ENCODE assay signal across 21 cellular contexts in the genomic region with DNA sequence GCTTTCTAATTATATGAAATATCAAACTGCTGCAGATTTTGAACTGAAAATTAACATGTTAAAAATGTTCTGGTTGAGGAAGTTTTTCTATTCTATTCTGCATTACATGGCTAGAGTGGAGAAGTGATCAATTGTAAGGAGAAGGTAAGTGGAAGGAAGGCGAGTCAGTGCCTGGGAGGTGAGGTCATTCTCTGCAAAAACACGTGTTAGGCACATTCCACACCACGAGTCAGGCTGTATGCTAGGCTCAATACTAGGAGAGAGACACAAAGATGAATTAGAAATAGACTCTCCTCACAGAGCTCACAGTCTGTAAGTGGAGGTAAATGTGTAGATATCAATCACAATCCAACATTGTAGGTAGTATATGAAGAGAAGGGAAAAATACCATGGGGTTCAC.
"Had no signal": no experiment of that assay in that cellular context is flagged by ENCODE, and none has a peak within 500 bp of the region (broad histone marks: within the 10 kb centered on the region; RNA-seq: fewer than 3 reads in every experiment).

No MANE protein-coding gene starts in this region.

- H3K27me3 ChIP-seq: gastroesophageal sphincter, stomach, transverse colon had no signal

- H3K4me1 ChIP-seq: gastroesophageal sphincter, prostate gland, transverse colon had no signal

- H3K9me3 ChIP-seq: gastroesophageal sphincter, prostate gland, stomach, thoracic aorta, transverse colon had no signal

- H3K36me3 ChIP-seq: gastroesophageal sphincter, prostate gland, stomach, thoracic aorta, transverse colon had no signal

- H3K27ac ChIP-seq: gastroesophageal sphincter, parathyroid adenoma, prostate gland, stomach, thoracic aorta, transverse colon had no signal

- FAIRE-seq: colon, kidney, small intestine had no signal

- DNase-seq: cerebellar nuclear complex; effector memory CD8-positive, alpha-beta T cell; erythroblast; glutamatergic neuron; immature natural killer cell; kidney; left colon; naive thymus-derived CD4-positive, alpha-beta T cell; nephron progenitor cell; retina; small intestine; stimulated activated CD4-positive, alpha-beta T cell treated with anti-CD3 and anti-CD28 coated beads, Interleukin-12 subunit alpha, Interleukin-12 subunit beta, amount 100 ng/mL, for 4 hours; stimulated activated naive CD4-positive, alpha-beta T cell; stomach; substantia nigra; transverse colon had no signal

- H3K4me3 ChIP-seq: gastroesophageal sphincter, prostate gland, stomach, thoracic aorta, transverse colon had no signal
